8 cellular contexts compared by ENCODE assay signal in the genomic region with DNA sequence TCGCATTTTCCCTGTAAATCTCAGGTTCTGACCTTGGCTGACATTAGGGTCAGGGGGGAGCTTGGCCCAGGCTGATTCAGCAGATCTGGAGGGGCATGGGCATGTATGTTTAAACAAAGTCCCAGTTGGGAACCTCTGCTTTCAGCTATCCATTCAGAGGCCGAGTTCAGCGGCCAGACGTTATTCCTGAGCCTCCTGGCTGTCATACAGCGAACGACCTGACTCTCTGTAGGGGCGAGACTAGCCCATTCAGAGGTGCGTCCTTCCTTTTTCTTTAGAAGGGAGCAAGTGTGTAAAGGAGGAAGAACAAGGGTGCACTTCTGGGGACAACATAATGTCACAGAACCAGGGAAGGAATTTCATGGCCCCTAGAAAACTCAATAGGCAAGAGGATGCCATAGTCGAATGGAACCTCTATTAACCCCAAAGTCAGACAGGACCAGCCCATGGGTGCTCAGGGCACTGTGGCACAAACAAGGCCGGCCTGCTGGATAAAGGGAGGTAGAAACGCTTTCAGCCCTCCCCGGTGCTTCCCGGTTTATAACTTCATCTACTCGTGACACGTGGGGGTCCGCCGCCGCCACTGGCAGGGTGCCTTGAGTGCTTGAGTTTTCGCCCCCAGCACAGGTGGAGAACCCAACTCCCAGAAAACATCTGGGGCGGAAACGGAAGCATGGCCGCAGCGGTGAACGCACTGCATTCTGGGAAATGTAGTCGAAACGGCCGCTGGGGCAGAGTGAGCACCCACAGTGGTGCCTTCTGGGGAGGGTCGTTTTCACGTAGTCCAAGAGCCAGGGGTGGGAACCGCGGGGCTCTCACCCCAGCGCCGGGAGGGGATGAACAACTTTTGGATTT. TPM values are rescaled to one million over a fixed set of nuclear protein-coding genes. Genes with fewer than 3 reads are reported as not detected.
DNase-seq lines count a peak whose midpoint lies in the region; ATAC-seq and TF ChIP-seq lines count a peak whose summit lies in the region.

No MANE protein-coding gene starts in this region.

- peak overlapping the region; percentile 88 for H4K12ac ChIP-seq in trophoblast cell (ENCODE audit: low read depth, low read length)

- no peak for TF ChIP-seq POLR2A in tibial nerve (IDR thresholded peaks at IDR 0.05)

- peak overlapping the region; percentile 99 for H4K8ac ChIP-seq in trophoblast cell (ENCODE audit: low read depth, low read length)

- H3K4me3 ChIP-seq in AG09309 (ENCODE audit: control insufficient read depth, low read depth, low read length) (peak overlapping the region; percentile 22), trophoblast cell (ENCODE audit: low read depth, low read length) (peak overlapping the region; percentile 60), tibial nerve (peak overlapping the region; percentile 15 to 38 (median 37))

- H3K36me3 ChIP-seq in trophoblast cell (ENCODE audit: control insufficient read depth in 1 of 2, insufficient read depth in 2 of 2, low read length in 2 of 2) (no peaks in the 10 kb centered on the region), tibial nerve (no peaks in the 10 kb centered on the region)

- DNase-seq in AG09309 (ENCODE audit: low read depth) (no peak), SK-MEL-5 (ENCODE audit: low read depth, low spot score) (peak; percentile 63), Right ventricle myocardium superior (peak; percentile 84), trophoblast cell (peak in 1 of 2 donors; percentile 71), tibial nerve (ENCODE audit: low spot score in 2 of 2) (peak in 1 of 2 donors; percentile 29)
- DNase-seq in activated naive CD4-positive, alpha-beta T cell treated with anti-CD3 and anti-CD28 coated beads, Interleukin-2, amount 50 U/mL, for 16 hours = peak; percentile 78

- H3K4ac ChIP-seq in trophoblast cell (ENCODE audit: low read depth, low read length) = peak overlapping the region; percentile 43

- H3K27me3 ChIP-seq in trophoblast cell (ENCODE audit: insufficient read depth, low read length) (no peaks in the 10 kb centered on the region), tibial nerve (no peaks in the 10 kb centered on the region)

- H3K9ac ChIP-seq in trophoblast cell (ENCODE audit: low read length) = peak overlapping the region; percentile 28

- H4K91ac ChIP-seq in trophoblast cell (ENCODE audit: low read depth, low read length) = peak overlapping the region; percentile 75

- TF ChIP-seq EP300 in tibial nerve (IDR thresholded peaks at IDR 0.05) = no peak

- intact Hi-C loops in Right ventricle myocardium superior (cut with DNase I) = no loop called here

- peak overlapping the region; percentile 56 for H2BK120ac ChIP-seq in trophoblast cell (ENCODE audit: insufficient read depth, low read length, poor library complexity)

- ATAC-seq in GM19023 (IDR thresholded peaks at IDR 0.05; ENCODE audit: unreplicated experiment) (peak; percentile 82), HG03432 (IDR thresholded peaks at IDR 0.05; ENCODE audit: unreplicated experiment) (peak; percentile 76), Right ventricle myocardium superior (ENCODE audit: poor library complexity) (peak; percentile 98)

- H2AK5ac ChIP-seq in trophoblast cell (ENCODE audit: low read length) = no peak overlapping the region

- no peak overlapping the region for H3K23ac ChIP-seq in trophoblast cell (ENCODE audit: low read length)

- no CpG with 5 or more reads among the region's 33 CpGs for WGBS in trophoblast cell (ENCODE audit: extremely low coverage, insufficient coverage, insufficient read length)
- 23 to 30% methylated on average over 24 to 33 of the region's 33 CpGs for WGBS in tibial nerve, 2 donors

- H3K18ac ChIP-seq in trophoblast cell (ENCODE audit: low read length) = no peak overlapping the region

- H3K79me1 ChIP-seq in trophoblast cell (ENCODE audit: low read length) = no peaks in the 10 kb centered on the region

- peaks cover 1% of the 10 kb centered on the region for H3K79me2 ChIP-seq in trophoblast cell (ENCODE audit: control insufficient read depth, insufficient read depth, low read length, poor library complexity)

- no peaks in the 10 kb centered on the region for H3K9me3 ChIP-seq in trophoblast cell (ENCODE audit: insufficient read depth, low read depth, low read length)
- H3K9me3 ChIP-seq in tibial nerve = no peaks in the 10 kb centered on the region

- H2AFZ ChIP-seq in trophoblast cell (ENCODE audit: insufficient read depth, low read length, poor library complexity) = peak overlapping the region; percentile 97

- H3K4me2 ChIP-seq in trophoblast cell (ENCODE audit: low read length) = peak overlapping the region; percentile 90

- TF ChIP-seq CTCF in AG09309 (IDR thresholded peaks at IDR 0.05; ENCODE audit: control insufficient read depth, insufficient read depth, low read depth, low read length, missing control alignments) = no peak
- TF ChIP-seq CTCF in tibial nerve (IDR thresholded peaks at IDR 0.05) = no peak

- H3K27ac ChIP-seq in trophoblast cell (ENCODE audit: low read depth, low read length) (no peak overlapping the region), tibial nerve (no peak overlapping the region)

- H3K4me1 ChIP-seq in trophoblast cell (ENCODE audit: control insufficient read depth in 1 of 2, insufficient read depth in 2 of 2, low read length in 2 of 2) = peaks cover 2 to 5% of the 10 kb centered on the region in 2 experiments
- peaks cover 0 to 7% (median 3%) of the 10 kb centered on the region in 4 donors for H3K4me1 ChIP-seq in tibial nerve

- no peak overlapping the region for H2BK12ac ChIP-seq in trophoblast cell (ENCODE audit: low read length)

- in situ Hi-C loops in SK-MEL-5 (cut with HindIII; ENCODE audit: low pct_unique_long_range_greater_than_20kb, low sequenced_read_pairs) = no loop called here

- H2BK5ac ChIP-seq in trophoblast cell (ENCODE audit: low read depth, low read length, poor library complexity) = no peak overlapping the region

- H3K14ac ChIP-seq in trophoblast cell (ENCODE audit: low read length) = peak overlapping the region; percentile 27

RNA-seq across cellular contexts. Expression of gene PLCG2, which starts 33.2 kb away (rescaled TPM):
- 3.8 and 6.8 TPM in 2 replicates for total RNA-seq in SK-MEL-5 (2014; rRNA removed; shearing (Covaris generic))
- polyA plus RNA-seq in SK-MEL-5 (2015; cell fraction: cytosol; rRNA removed) = 7.3 and 9.4 TPM in 2 replicates
- 25.7 and 46.9 TPM in 2 replicates for polyA plus RNA-seq in SK-MEL-5 (2015; cell fraction: nucleus; rRNA removed)
- 7.2 TPM for total RNA-seq in Right ventricle myocardium superior
- 0.68 and 0.85 TPM in 2 replicates for polyA plus RNA-seq in trophoblast cell (2013)
- total RNA-seq in tibial nerve = 10 to 100 TPM; 13.0 to 28.5 (median 18.9) TPM
